Comparison of ENCODE assay signal across 19 cellular contexts in the genomic region with DNA sequence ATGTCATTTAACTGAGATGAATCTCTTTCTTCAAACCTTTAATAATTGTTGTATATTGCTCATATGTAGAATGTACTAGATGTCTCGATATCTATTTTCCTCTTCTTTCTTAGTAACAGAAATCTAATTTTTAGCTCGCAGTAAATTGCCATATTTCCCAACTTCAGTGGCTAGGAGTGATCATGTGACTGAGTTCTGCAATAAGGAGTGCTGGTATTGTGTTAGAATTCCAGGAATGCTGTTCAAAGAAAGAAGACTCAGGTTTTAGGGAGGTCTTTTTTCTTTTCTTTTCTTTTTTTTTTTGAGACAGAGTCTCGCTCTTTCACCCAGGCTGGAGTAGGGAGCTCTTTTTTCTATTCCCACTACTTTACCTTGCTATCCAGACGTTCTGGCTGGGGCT.
"Had no signal": no experiment of that assay in that cellular context is flagged by ENCODE, and none has a peak within 500 bp of the region (broad histone marks: within the 10 kb centered on the region; RNA-seq: fewer than 3 reads in every experiment).

No MANE protein-coding gene starts in this region.

- H3K4me2 ChIP-seq: smooth muscle cell had no signal

- H3K9me3 ChIP-seq: colonic mucosa, pancreas, right lobe of liver, thoracic aorta, upper lobe of right lung had no signal

- H3K4me1 ChIP-seq: colonic mucosa, pancreas, right lobe of liver, upper lobe of right lung had no signal

- H3K27me3 ChIP-seq: brain microvascular endothelial cell, colonic mucosa, pancreas, right lobe of liver, upper lobe of right lung had no signal

- DNase-seq: activated CD4-positive, alpha-beta T cell treated with anti-CD3 and anti-CD28 coated beads, Interleukin-2, amount 10 ng/mL, durations not matched to agents 7 days and 5 days; activated CD8-positive, alpha-beta T cell treated with anti-CD3 and anti-CD28 coated beads, Interleukin-2, amount 10 ng/mL, durations not matched to agents 7 days and 5 days; activated naive CD4-positive, alpha-beta T cell treated with anti-CD3 and anti-CD28 coated beads for 36 hours; activated naive CD8-positive, alpha-beta T cell treated with anti-CD3 and anti-CD28 coated beads, Interleukin-2, amount 50 U/mL, for 24 hours; activated T-cell treated with anti-CD3 and anti-CD28 coated beads, Interleukin-2, amount 50 U/mL, for 4 hours; aorta; brain microvascular endothelial cell; central memory CD4-positive, alpha-beta T cell; colonic mucosa; endodermal cell; mesenchymal stem cell; naive thymus-derived CD4-positive, alpha-beta T cell; pancreas; right lobe of liver; stimulated activated CD4-positive, alpha-beta T cell treated with anti-CD3 and anti-CD28 coated beads, Interleukin-4, amount 100 ng/mL, for 1 hour; T-cell; upper lobe of right lung had no signal

- ATAC-seq: activated CD8-positive, alpha-beta T cell treated with anti-CD3 and anti-CD28 coated beads, Interleukin-2, amount 10 ng/mL, durations not matched to agents 7 days and 5 days; activated naive CD8-positive, alpha-beta T cell treated with anti-CD3 and anti-CD28 coated beads, Interleukin-2, amount 50 U/mL, for 24 hours; activated T-cell treated with anti-CD3 and anti-CD28 coated beads, Interleukin-2, amount 50 U/mL, for 4 hours; naive thymus-derived CD4-positive, alpha-beta T cell; pancreas; right lobe of liver; T-cell; upper lobe of right lung had no signal

- H3K4me3 ChIP-seq: colonic mucosa, pancreas, right lobe of liver, smooth muscle cell, thoracic aorta, upper lobe of right lung had no signal

- H3K27ac ChIP-seq: brain microvascular endothelial cell, colonic mucosa, pancreas, right lobe of liver, thoracic aorta, upper lobe of right lung had no signal

- H3K36me3 ChIP-seq: brain microvascular endothelial cell, colonic mucosa, pancreas, right lobe of liver, thoracic aorta, upper lobe of right lung had no signal
